8 cellular contexts compared by ENCODE assay signal in genomic region chr1:53837924-53838653, GRCh38. TPM values are rescaled to one million over a fixed set of nuclear protein-coding genes. Genes with fewer than 3 reads are reported as not detected.
DNase-seq lines count a peak whose midpoint lies in the region; ATAC-seq and TF ChIP-seq lines count a peak whose summit lies in the region.

Gene NDC1 (minus strand): TSS chr1:53838296. CDS start chr1:53838261, 35 bp downstream.

- H3K27me3 ChIP-seq in heart left ventricle (no peaks in the 10 kb centered on the region), upper lobe of right lung (no peaks in the 10 kb centered on the region)

- peak within 1 kb of the TSS; percentile 90 to 99 (median 96) for H3K27ac ChIP-seq in heart left ventricle
- peak within 1 kb of the TSS; percentile 98 for H3K27ac ChIP-seq in upper lobe of right lung

- H3K4me1 ChIP-seq in heart left ventricle = peaks cover 0 to 18% (median 5%) of the 10 kb centered on the region in 12 donors
- peaks cover 10% of the 10 kb centered on the region for H3K4me1 ChIP-seq in upper lobe of right lung

- intact Hi-C loops in T-helper 1 cell treated with Interleukin-12 subunit alpha and Interleukin-12 subunit beta and Interleukin-4 antibody, amounts not matched to agents 30 ng/mL and 1 ng/mL, for 36 hours (cut with micrococcal nuclease) = loop anchor here (1.0 to 2.0 kb wide), 16 partner anchors 51 to 1960 kb away; partner anchors contain the start of genes CYB5RL, CZIB, GLIS1 and LRRC42
- intact Hi-C loops in heart left ventricle (cut with DNase I) = loop anchor here in 3 of 10 donors (5.0 kb wide), 3 partner anchors 49 to 214 kb away; partner anchors contain the start of genes IFT25 (in 1 of the 3), LRRC42 (in 1 of the 3), TCEANC2 (in 1 of the 3) and TMEM59 (in 1 of the 3)
- intact Hi-C loops in posterior cingulate gyrus (cut with DNase I) = loop anchor here (1.0 to 5.0 kb wide), 4 partner anchors 51 to 924 kb away; partner anchors contain the start of genes IFT25, LRRC42, PARS2 and TCEANC2
- intact Hi-C loops in upper lobe of right lung (cut with DNase I) = no loop called here

- peak in 1 of 2 donors; percentile 34 for TF ChIP-seq POLR2A in heart left ventricle (IDR thresholded peaks at IDR 0.05)

- H3K4me3 ChIP-seq in heart left ventricle (peak within 1 kb of the TSS; percentile 60 to 98 (median 84)), upper lobe of right lung (peak within 1 kb of the TSS; percentile 84)

- 0 to 1% (median 1%) methylated on average over 41 to 59 of the region's 59 CpGs for WGBS in heart left ventricle, 4 donors

- peak; percentile 89 for DNase-seq in GM13976 (ENCODE audit: low spot score)
- DNase-seq in NCI-H146 treated with DMSO at 0.1 percent for 48 hours (lab: John Stamatoyannopoulos, UW; ENCODE audit: unreplicated experiment) = peak; percentile 97
- DNase-seq in amniotic epithelial cell (ENCODE audit: low read depth) = peak; percentile 96
- DNase-seq in heart left ventricle = peak; percentile 91 to 93 (median 93)
- DNase-seq in posterior cingulate gyrus = peak; percentile 86 to 98 (median 90)
- peak; percentile 95 for DNase-seq in upper lobe of right lung

- in situ Hi-C loops in GM13976 (cut with MboI; ENCODE audit: low sequenced_read_pairs, unreplicated experiment) = no loop called here

- peak; percentile 5 for TF ChIP-seq CTCF in GM13976 (IDR thresholded peaks at IDR 0.05; ENCODE audit: borderline replicate concordance, control extremely low read depth, extremely low read depth, insufficient read depth, missing control alignments)
- TF ChIP-seq CTCF in heart left ventricle (IDR thresholded peaks at IDR 0.05) = peak in 4 of 12 donors; percentile 9 to 49 (median 40)
- TF ChIP-seq CTCF in upper lobe of right lung (IDR thresholded peaks at IDR 0.05) = no peak

- ATAC-seq in HG02870 (IDR thresholded peaks at IDR 0.05; ENCODE audit: unreplicated experiment) = peak; percentile 83
- peak; percentile 97 to 99 (median 98) for ATAC-seq in heart left ventricle
- peak; percentile 99 for ATAC-seq in upper lobe of right lung

- H3K9me3 ChIP-seq in heart left ventricle (peaks cover 0 to 16% (median 12%) of the 10 kb centered on the region in 12 donors), upper lobe of right lung (no peaks in the 10 kb centered on the region)

- H3K36me3 ChIP-seq in heart left ventricle (no peaks in the 10 kb centered on the region), upper lobe of right lung (no peaks in the 10 kb centered on the region)

RNA-seq across cellular contexts. Expression of gene NDC1, which starts in this region (rescaled TPM):
- total RNA-seq in T-helper 1 cell treated with Interleukin-12 subunit alpha and Interleukin-12 subunit beta and Interleukin-4 antibody, amounts not matched to agents 30 ng/mL and 1 ng/mL, for 36 hours = 20.7 and 21.7 TPM in 2 replicates
- total RNA-seq in heart left ventricle (1 to 10 TPM; 4.3 to 8.1 (median 6.5) TPM), upper lobe of right lung (7.7 TPM)
- polyA plus RNA-seq in heart left ventricle = 1 to 10 TPM; 1.6 to 9.4 TPM

Comparison
In these comparisons a context has a peak if more than half of its experiments do, and no peak if none do; other contexts are left out.
1. Peak in every context shown above with its lines: DNase-seq, ATAC-seq, H3K4me3 ChIP-seq and H3K27ac ChIP-seq.